ENCODE assay signal across 17 cellular contexts in the genomic region with DNA sequence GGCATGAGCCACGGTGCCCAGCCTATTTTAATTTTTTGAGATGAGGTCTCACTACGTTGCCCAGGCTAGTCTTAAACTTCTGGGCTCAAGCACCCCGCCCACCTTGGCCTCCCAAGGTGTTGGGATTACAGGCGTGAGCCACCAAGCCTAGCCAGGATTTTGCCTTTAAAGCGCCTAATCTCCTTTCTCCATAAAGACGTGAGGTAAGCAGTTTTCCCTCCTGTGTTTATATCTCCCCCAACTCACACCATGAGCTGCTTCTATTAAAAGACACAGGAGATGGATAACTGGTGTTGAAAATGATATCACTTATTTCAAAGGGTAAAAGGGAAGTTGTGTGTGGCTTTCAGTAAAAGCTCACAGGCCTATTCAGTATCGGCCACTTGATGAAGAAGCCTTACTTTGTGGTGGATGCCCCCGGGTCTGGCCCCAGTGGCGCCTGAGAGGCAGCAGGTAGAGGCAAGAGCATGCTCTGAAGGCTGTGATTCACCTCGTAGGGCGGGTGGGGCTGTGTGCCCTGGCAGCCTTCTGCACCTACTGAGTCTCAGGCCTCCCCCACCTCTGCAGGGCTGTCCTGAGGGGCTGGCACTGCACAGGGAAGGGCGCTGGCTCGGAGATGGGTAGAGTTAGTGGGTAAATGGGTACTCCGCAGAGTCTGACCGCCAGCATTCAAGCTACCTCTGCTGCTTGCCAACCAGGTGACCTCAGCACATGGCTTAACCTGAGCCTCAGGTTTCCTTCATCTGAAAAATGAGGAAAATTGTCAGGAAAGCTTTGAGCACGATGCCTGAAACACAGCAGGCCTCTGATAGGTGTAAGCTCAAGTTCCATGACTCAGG.
DNase-seq lines count a peak whose midpoint lies in the region.
"Had no signal": no experiment of that assay in that cellular context is flagged by ENCODE, and none has a peak within 500 bp of the region (broad histone marks: within the 10 kb centered on the region; RNA-seq: fewer than 3 reads in every experiment).

No MANE protein-coding gene starts in this region.

- no peak overlapping the region for H3K4me3 Mint-ChIP-seq in activated T-helper 2 cell treated with anti-CD3 and anti-CD28 coated beads, Interferon-gamma antibody, Interleukin-2, Interleukin-4, amounts not matched to agents 10 μg/mL and 5 μg/mL and 100 μg/mL, durations not matched to agents 14 hours and 24 hours and 36 hours (ENCODE audit: low read depth)
- H3K4me3 Mint-ChIP-seq: central memory CD8-positive, alpha-beta T cell had no signal

- intact Hi-C loops in activated T-helper 2 cell treated with anti-CD3 and anti-CD28 coated beads, Interferon-gamma antibody, Interleukin-2, Interleukin-4, amounts not matched to agents 10 μg/mL and 5 μg/mL and 100 μg/mL, durations not matched to agents 14 hours and 24 hours and 36 hours (cut with micrococcal nuclease): loop anchor here (5.0 kb wide), 1 partner anchor 1556 kb away; no protein-coding TSS in a partner anchor

- peak; percentile 33 for DNase-seq in SKM-1 treated with dmso at 0.1 percent for 144 hours (lab: John Stamatoyannopoulos, UW; ENCODE audit: unreplicated experiment)
- DNase-seq in SKM-1 (lab: John Stamatoyannopoulos, UW; ENCODE audit: unreplicated experiment): no peak
- peak; percentile 76 for DNase-seq in KBM-7
- DNase-seq in activated T-helper 2 cell treated with anti-CD3 and anti-CD28 coated beads, Interferon-gamma antibody, Interleukin-2, Interleukin-4, amounts not matched to agents 10 μg/mL and 5 μg/mL and 100 μg/mL, durations not matched to agents 14 hours and 24 hours and 36 hours (ENCODE audit: low spot score): no peak
- DNase-seq in amygdala (lab: John Stamatoyannopoulos, UW): no peak
- no peak for DNase-seq in activated effector memory CD4-positive, alpha-beta T cell treated with Interleukin-2 at 50 U/mL for 16 hours
- no peak for DNase-seq in cerebellum (ENCODE audit: low spot score)
- DNase-seq: activated CD4-positive, CD25-positive, alpha-beta regulatory T cell treated with anti-CD3 and anti-CD28 coated beads, Interleukin-2, amount 50 U/mL, for 72 hours; heart left ventricle; NCI-H1930; NCI-H526 treated with DMSO at 0.1 percent for 48 hours; Peyer's patch; small intestine had no signal

- no peaks in the 10 kb centered on the region for H3K36me3 ChIP-seq in muscle layer of colon (ENCODE audit: insufficient read depth, low read length)
- H3K36me3 ChIP-seq: ovary, Peyer's patch had no signal

- peak overlapping the region; percentile 81 for H3K27ac Mint-ChIP-seq in activated T-helper 2 cell treated with anti-CD3 and anti-CD28 coated beads, Interferon-gamma antibody, Interleukin-2, Interleukin-4, amounts not matched to agents 10 μg/mL and 5 μg/mL and 100 μg/mL, durations not matched to agents 14 hours and 24 hours and 36 hours

- H3K36me3 Mint-ChIP-seq in activated T-helper 2 cell treated with anti-CD3 and anti-CD28 coated beads, Interferon-gamma antibody, Interleukin-2, Interleukin-4, amounts not matched to agents 10 μg/mL and 5 μg/mL and 100 μg/mL, durations not matched to agents 14 hours and 24 hours and 36 hours (ENCODE audit: low read depth): peaks cover 25% of the 10 kb centered on the region

- no peaks in the 10 kb centered on the region for H3K9me3 Mint-ChIP-seq in activated T-helper 2 cell treated with anti-CD3 and anti-CD28 coated beads, Interferon-gamma antibody, Interleukin-2, Interleukin-4, amounts not matched to agents 10 μg/mL and 5 μg/mL and 100 μg/mL, durations not matched to agents 14 hours and 24 hours and 36 hours
- H3K9me3 Mint-ChIP-seq: central memory CD8-positive, alpha-beta T cell had no signal

- H3K4me1 Mint-ChIP-seq in activated T-helper 2 cell treated with anti-CD3 and anti-CD28 coated beads, Interferon-gamma antibody, Interleukin-2, Interleukin-4, amounts not matched to agents 10 μg/mL and 5 μg/mL and 100 μg/mL, durations not matched to agents 14 hours and 24 hours and 36 hours (ENCODE audit: low read depth): peaks cover 78% of the 10 kb centered on the region

- H3K9me3 ChIP-seq in muscle layer of colon (ENCODE audit: low read length): no peaks in the 10 kb centered on the region
- H3K9me3 ChIP-seq: heart left ventricle, ovary, Peyer's patch, tibial nerve had no signal

- no peaks in the 10 kb centered on the region for H3K27me3 Mint-ChIP-seq in activated T-helper 2 cell treated with anti-CD3 and anti-CD28 coated beads, Interferon-gamma antibody, Interleukin-2, Interleukin-4, amounts not matched to agents 10 μg/mL and 5 μg/mL and 100 μg/mL, durations not matched to agents 14 hours and 24 hours and 36 hours (ENCODE audit: low read depth)
- H3K27me3 Mint-ChIP-seq: central memory CD8-positive, alpha-beta T cell had no signal

- H3K27ac ChIP-seq in muscle layer of colon (ENCODE audit: low read depth, low read length): peak overlapping the region; percentile 19
- H3K27ac ChIP-seq: ovary, tibial nerve had no signal

- no peaks in the 10 kb centered on the region for H3K27me3 ChIP-seq in muscle layer of colon (ENCODE audit: control insufficient read depth in 1 of 2, insufficient read depth in 2 of 2, low read length in 2 of 2)
- H3K27me3 ChIP-seq: heart left ventricle, ovary, Peyer's patch, tibial nerve had no signal

- H3K4me3 ChIP-seq in muscle layer of colon (ENCODE audit: low read depth in 1 of 2, low read length in 2 of 2): no peak overlapping the region
- H3K4me3 ChIP-seq: heart left ventricle, ovary, Peyer's patch, tibial nerve had no signal

- in situ Hi-C loops in KBM-7 (cut with MboI; ENCODE audit: low pct_unique_long_range_greater_than_20kb, low sequenced_read_pairs): no loop called here

- H3K9ac ChIP-seq in muscle layer of colon (ENCODE audit: low read length): no peak overlapping the region

- peaks cover 52% of the 10 kb centered on the region for H3K4me1 ChIP-seq in muscle layer of colon (ENCODE audit: insufficient read depth, low read length)

Comparison
In these comparisons a context has a peak if more than half of its experiments do, and no peak if none do; other contexts are left out.
1. DNase-seq: peak in SKM-1 treated with dmso at 0.1 percent for 144 hours (single experiment) and KBM-7 (single experiment); none in SKM-1 (single experiment), activated T-helper 2 cell treated with anti-CD3 and anti-CD28 coated beads, Interferon-gamma antibody, Interleukin-2, Interleukin-4, amounts not matched to agents 10 μg/mL and 5 μg/mL and 100 μg/mL, durations not matched to agents 14 hours and 24 hours and 36 hours (single experiment), amygdala (0 of 56), activated effector memory CD4-positive, alpha-beta T cell treated with Interleukin-2 at 50 U/mL for 16 hours (single experiment) and cerebellum (single experiment).